27 cellular contexts compared by ENCODE assay signal in genomic region chr12:44159211-44159610, GRCh38.
"Had no signal": no experiment of that assay in that cellular context is flagged by ENCODE, and none has a peak within 500 bp of the region (broad histone marks: within the 10 kb centered on the region; RNA-seq: fewer than 3 reads in every experiment).

No MANE protein-coding gene starts in this region.

- ATAC-seq: activated T-helper 17 cell treated with anti-CD3 and anti-CD28 coated beads, Interleukin-2, amount 50 U/mL, for 72 hours; Right ventricle myocardium inferior; T-cell had no signal

- H3K4me1 Mint-ChIP-seq: activated CD4-positive, alpha-beta memory T cell treated with anti-CD3 and anti-CD28 coated beads, Interleukin-2, amount 10 ng/mL, durations not matched to agents 7 days and 5 days; activated naive CD8-positive, alpha-beta T cell treated with anti-CD3 and anti-CD28 coated beads, Interleukin-2, amount 10 ng/mL, durations not matched to agents 7 days and 5 days; activated T-helper 17 cell treated with anti-CD3 and anti-CD28 coated beads, Interleukin-2, amount 50 U/mL, for 72 hours; T-cell had no signal

- H3K9me3 ChIP-seq: adrenal gland, breast epithelium, MG63 had no signal

- DNase-seq: activated B cell treated with CpG ODN at 0.5 μM for 24 hours; activated CD4-positive, alpha-beta memory T cell treated with anti-CD3 and anti-CD28 coated beads, Interleukin-2, amount 10 ng/mL, durations not matched to agents 7 days and 5 days; activated CD4-positive, alpha-beta T cell treated with anti-CD3 and anti-CD28 coated beads, Interleukin-2, amount 50 U/mL, for 1 hour; activated gamma-delta T cell; activated naive CD4-positive, alpha-beta T cell treated with anti-CD3 and anti-CD28 coated beads, Interleukin-2, amount 50 U/mL, for 16 hours; activated naive CD8-positive, alpha-beta T cell treated with anti-CD3 and anti-CD28 coated beads, Interleukin-2, amount 10 ng/mL, durations not matched to agents 7 days and 5 days; activated T-cell treated with anti-CD3 and anti-CD28 coated beads for 4 hours; activated T-cell treated with anti-CD3 and anti-CD28 coated beads, Interleukin-2, amount 50 U/mL, for 48 hours; adrenal gland; anterior cingulate cortex; MG63; MV-4-11; NCI-H1417 treated with DMSO at 0.1 percent for 48 hours; NCI-H1930; NCI-H2171; NCI-H2227 treated with DMSO at 0.1 percent for 48 hours; NCI-H446 treated with DMSO at 0.1 percent for 48 hours; NCI-H526; RPMI8226; T-cell; T-helper 2 cell; T1000 had no signal

- FAIRE-seq: TTC549 had no signal

- H3K27me3 Mint-ChIP-seq: activated B cell treated with CpG ODN at 0.5 μM for 24 hours; activated CD4-positive, alpha-beta memory T cell treated with anti-CD3 and anti-CD28 coated beads, Interleukin-2, amount 10 ng/mL, durations not matched to agents 7 days and 5 days; activated naive CD8-positive, alpha-beta T cell treated with anti-CD3 and anti-CD28 coated beads, Interleukin-2, amount 10 ng/mL, durations not matched to agents 7 days and 5 days; activated T-helper 17 cell treated with anti-CD3 and anti-CD28 coated beads, Interleukin-2, amount 50 U/mL, for 72 hours; T-cell had no signal

- H3K9me3 Mint-ChIP-seq: activated B cell treated with CpG ODN at 0.5 μM for 24 hours; activated CD4-positive, alpha-beta memory T cell treated with anti-CD3 and anti-CD28 coated beads, Interleukin-2, amount 10 ng/mL, durations not matched to agents 7 days and 5 days; activated naive CD8-positive, alpha-beta T cell treated with anti-CD3 and anti-CD28 coated beads, Interleukin-2, amount 10 ng/mL, durations not matched to agents 7 days and 5 days; activated T-helper 17 cell treated with anti-CD3 and anti-CD28 coated beads, Interleukin-2, amount 50 U/mL, for 72 hours; T-cell had no signal

- H3K4me3 ChIP-seq: adrenal gland, breast epithelium, MG63, SK-N-MC had no signal

- H3K27ac ChIP-seq: adrenal gland, breast epithelium, SK-N-MC had no signal

- H3K27me3 ChIP-seq: adrenal gland, breast epithelium, MG63 had no signal

- H3K4me3 Mint-ChIP-seq: activated B cell treated with CpG ODN at 0.5 μM for 24 hours; activated CD4-positive, alpha-beta memory T cell treated with anti-CD3 and anti-CD28 coated beads, Interleukin-2, amount 10 ng/mL, durations not matched to agents 7 days and 5 days; activated naive CD8-positive, alpha-beta T cell treated with anti-CD3 and anti-CD28 coated beads, Interleukin-2, amount 10 ng/mL, durations not matched to agents 7 days and 5 days; activated T-helper 17 cell treated with anti-CD3 and anti-CD28 coated beads, Interleukin-2, amount 50 U/mL, for 72 hours; T-cell had no signal

- H3K36me3 ChIP-seq: adrenal gland, breast epithelium, MG63 had no signal

- H3K27ac Mint-ChIP-seq: activated B cell treated with CpG ODN at 0.5 μM for 24 hours; activated CD4-positive, alpha-beta memory T cell treated with anti-CD3 and anti-CD28 coated beads, Interleukin-2, amount 10 ng/mL, durations not matched to agents 7 days and 5 days; activated naive CD8-positive, alpha-beta T cell treated with anti-CD3 and anti-CD28 coated beads, Interleukin-2, amount 10 ng/mL, durations not matched to agents 7 days and 5 days; activated T-helper 17 cell treated with anti-CD3 and anti-CD28 coated beads, Interleukin-2, amount 50 U/mL, for 72 hours; T-cell had no signal

- H3K36me3 Mint-ChIP-seq: activated naive CD8-positive, alpha-beta T cell treated with anti-CD3 and anti-CD28 coated beads, Interleukin-2, amount 10 ng/mL, durations not matched to agents 7 days and 5 days had no signal

- H3K4me1 ChIP-seq: adrenal gland, breast epithelium had no signal
